5 cellular contexts compared by ENCODE assay signal in the genomic region with DNA sequence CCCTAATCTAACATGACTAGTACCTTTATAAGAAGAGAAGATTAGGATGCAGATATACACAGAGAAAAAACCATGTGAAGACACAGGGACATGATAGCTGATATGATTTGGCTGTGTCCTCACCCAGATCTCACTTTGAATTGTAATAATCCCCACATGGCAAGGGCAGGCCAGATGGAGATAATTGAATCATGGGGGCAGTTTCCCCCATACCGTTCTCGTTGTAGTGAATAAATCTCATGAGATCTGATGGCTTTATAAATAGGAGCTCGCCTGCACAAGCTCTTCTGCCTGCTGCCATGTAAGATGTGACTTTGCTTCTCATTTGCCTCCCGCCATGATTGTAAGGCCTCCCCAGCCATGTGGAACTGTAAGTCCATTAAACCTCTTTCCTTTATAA.
"Had no signal": no experiment of that assay in that cellular context is flagged by ENCODE, and none has a peak within 500 bp of the region (broad histone marks: within the 10 kb centered on the region; RNA-seq: fewer than 3 reads in every experiment).

No MANE protein-coding gene starts in this region.

- H3K4me3 ChIP-seq: GM23338, K562 had no signal

- DNase-seq: H9, HCEC 1CT, IMR-90 had no signal

- ATAC-seq: GM23338, K562 had no signal
